Comparison of ENCODE assay signal across 15 cellular contexts in genomic region chr7:57204411-57204811, GRCh38.
DNase-seq lines count a peak whose midpoint lies in the region; ATAC-seq lines count a peak whose summit lies in the region.
"Had no signal": no experiment of that assay in that cellular context is flagged by ENCODE, and none has a peak within 500 bp of the region (broad histone marks: within the 10 kb centered on the region; RNA-seq: fewer than 3 reads in every experiment).

No MANE protein-coding gene starts in this region.

- CTCF ChIA-PET in activated CD8-positive, alpha-beta memory T cell treated with anti-CD3 and anti-CD28 coated beads, Interleukin-2, amount 10 ng/mL, durations not matched to agents 7 days and 5 days (lab: Charles Lee), result no interaction called here

- no peak for ATAC-seq in activated CD8-positive, alpha-beta memory T cell treated with anti-CD3 and anti-CD28 coated beads, Interleukin-2, amount 10 ng/mL, durations not matched to agents 7 days and 5 days
- ATAC-seq in sciatic nerve (no peak), HG03139 (IDR thresholded peaks at IDR 0.05; ENCODE audit: unreplicated experiment) (no peak)
- ATAC-seq in activated T-cell treated with anti-CD3 and anti-CD28 coated beads, Interleukin-2, amount 50 U/mL, for 4 hours, result no peak
- ATAC-seq: CD8-positive, alpha-beta T cell; HCT116 had no signal

- peak; percentile 17 for DNase-seq in activated CD8-positive, alpha-beta memory T cell treated with anti-CD3 and anti-CD28 coated beads, Interleukin-2, amount 50 U/mL, for 48 hours
- no peak for DNase-seq in activated CD8-positive, alpha-beta memory T cell treated with anti-CD3 and anti-CD28 coated beads, Interleukin-2, amount 10 ng/mL, durations not matched to agents 7 days and 5 days
- DNase-seq in mesenteric fat pad (ENCODE audit: low spot score) (peak; percentile 79), sciatic nerve (ENCODE audit: low spot score) (peak; percentile 14), KG1 (lab: John Stamatoyannopoulos, UW) (no peak), NCI-H187 (lab: John Stamatoyannopoulos, UW) (no peak)
- no peak for DNase-seq in activated T-cell treated with anti-CD3 and anti-CD28 coated beads, Interleukin-2, amount 50 U/mL, for 4 hours
- DNase-seq: COR-L47, DMS153, DMS79 treated with DMSO at 0.1 percent for 48 hours, EL had no signal

- no peak overlapping the region for H3K27ac Mint-ChIP-seq in activated CD8-positive, alpha-beta memory T cell treated with anti-CD3 and anti-CD28 coated beads, Interleukin-2, amount 10 ng/mL, durations not matched to agents 7 days and 5 days
- H3K27ac Mint-ChIP-seq: CD14-positive monocyte; CD8-positive, alpha-beta T cell had no signal

- no peaks in the 10 kb centered on the region for H3K36me3 Mint-ChIP-seq in activated CD8-positive, alpha-beta memory T cell treated with anti-CD3 and anti-CD28 coated beads, Interleukin-2, amount 10 ng/mL, durations not matched to agents 7 days and 5 days
- H3K36me3 Mint-ChIP-seq in activated T-cell treated with anti-CD3 and anti-CD28 coated beads, Interleukin-2, amount 50 U/mL, for 4 hours (ENCODE audit: insufficient read depth), result no peaks in the 10 kb centered on the region
- H3K36me3 Mint-ChIP-seq: CD14-positive monocyte; CD8-positive, alpha-beta T cell had no signal

- intact Hi-C loops in sciatic nerve (cut with DNase I), result no loop called here

- H3K4me3 Mint-ChIP-seq in activated CD8-positive, alpha-beta memory T cell treated with anti-CD3 and anti-CD28 coated beads, Interleukin-2, amount 10 ng/mL, durations not matched to agents 7 days and 5 days, result no peak overlapping the region
- no peak overlapping the region for H3K4me3 Mint-ChIP-seq in activated T-cell treated with anti-CD3 and anti-CD28 coated beads, Interleukin-2, amount 50 U/mL, for 4 hours
- H3K4me3 Mint-ChIP-seq: CD14-positive monocyte; CD8-positive, alpha-beta T cell had no signal

- H3K27me3 Mint-ChIP-seq in activated CD8-positive, alpha-beta memory T cell treated with anti-CD3 and anti-CD28 coated beads, Interleukin-2, amount 10 ng/mL, durations not matched to agents 7 days and 5 days, result no peaks in the 10 kb centered on the region
- H3K27me3 Mint-ChIP-seq in activated T-cell treated with anti-CD3 and anti-CD28 coated beads, Interleukin-2, amount 50 U/mL, for 4 hours (ENCODE audit: low read depth), result no peaks in the 10 kb centered on the region

- no peaks in the 10 kb centered on the region for H3K4me1 Mint-ChIP-seq in activated CD8-positive, alpha-beta memory T cell treated with anti-CD3 and anti-CD28 coated beads, Interleukin-2, amount 10 ng/mL, durations not matched to agents 7 days and 5 days
- H3K4me1 Mint-ChIP-seq in activated T-cell treated with anti-CD3 and anti-CD28 coated beads, Interleukin-2, amount 50 U/mL, for 4 hours (ENCODE audit: low read depth), result no peaks in the 10 kb centered on the region
- H3K4me1 Mint-ChIP-seq: CD14-positive monocyte had no signal

- H3K9me3 Mint-ChIP-seq in activated CD8-positive, alpha-beta memory T cell treated with anti-CD3 and anti-CD28 coated beads, Interleukin-2, amount 10 ng/mL, durations not matched to agents 7 days and 5 days (ENCODE audit: low read depth), result peaks cover 28% of the 10 kb centered on the region
- peaks cover 10% of the 10 kb centered on the region for H3K9me3 Mint-ChIP-seq in activated T-cell treated with anti-CD3 and anti-CD28 coated beads, Interleukin-2, amount 50 U/mL, for 4 hours

Comparison
In these comparisons a context has a peak if more than half of its experiments do, and no peak if none do; other contexts are left out.
1. DNase-seq: peak in activated CD8-positive, alpha-beta memory T cell treated with anti-CD3 and anti-CD28 coated beads, Interleukin-2, amount 50 U/mL, for 48 hours (single experiment), mesenteric fat pad (single experiment) and sciatic nerve (single experiment); none in activated CD8-positive, alpha-beta memory T cell treated with anti-CD3 and anti-CD28 coated beads, Interleukin-2, amount 10 ng/mL, durations not matched to agents 7 days and 5 days (single experiment), KG1 (single experiment), activated T-cell treated with anti-CD3 and anti-CD28 coated beads, Interleukin-2, amount 50 U/mL, for 4 hours (single experiment) and NCI-H187 (0 of 2).